ENCODE assay signal across 1 cellular context in the genomic region with DNA sequence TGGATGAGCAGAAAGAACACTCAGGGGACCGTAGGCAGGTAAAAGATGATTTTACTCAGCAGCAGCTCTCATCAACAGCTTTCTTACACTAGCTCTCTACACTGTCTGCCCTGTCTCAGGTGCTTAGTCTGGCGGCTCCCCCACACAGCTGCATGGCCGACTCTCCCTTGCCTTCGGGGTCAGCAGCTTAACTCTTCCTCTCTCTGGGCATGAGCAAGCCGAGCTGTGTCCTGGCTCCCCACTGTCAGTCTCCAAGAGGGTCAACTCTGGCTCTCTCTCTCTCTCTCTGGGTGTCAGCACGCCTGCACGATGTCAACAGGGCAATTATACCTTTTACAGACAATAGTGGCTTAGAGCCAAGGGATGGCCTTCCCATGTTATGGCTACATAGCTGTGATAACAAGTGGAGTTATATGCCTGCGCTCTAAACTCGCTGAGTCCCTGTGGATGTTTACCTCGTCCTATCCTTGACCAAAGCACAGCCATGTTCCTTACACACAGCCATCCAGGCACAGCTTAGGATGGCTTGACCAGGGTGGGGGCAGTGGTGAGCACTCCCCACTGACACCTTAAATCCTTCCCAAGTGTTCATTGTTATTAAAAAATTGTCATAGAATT.
TF ChIP-seq lines count a peak whose summit lies in the region.

No MANE protein-coding gene starts in this region.

TF ChIP-seq in H1, 55 proteins besides CTCF, POLR2A, EP300 and RAD21:
- TF ChIP-seq HDAC2 (IDR thresholded peaks at IDR 0.05; ENCODE audit: borderline replicate concordance in 1 of 2, low read depth in 2 of 2, low read length in 2 of 2) (no peak), KDM1A (IDR thresholded peaks at IDR 0.05; ENCODE audit: borderline replicate concordance, low read length) (no peak), USF2 (IDR thresholded peaks at IDR 0.05; ENCODE audit: low read length) (no peak), GABPA (IDR thresholded peaks at IDR 0.05; ENCODE audit: borderline replicate concordance, insufficient read depth, low read length) (no peak)
- TF ChIP-seq, protein P1, sequence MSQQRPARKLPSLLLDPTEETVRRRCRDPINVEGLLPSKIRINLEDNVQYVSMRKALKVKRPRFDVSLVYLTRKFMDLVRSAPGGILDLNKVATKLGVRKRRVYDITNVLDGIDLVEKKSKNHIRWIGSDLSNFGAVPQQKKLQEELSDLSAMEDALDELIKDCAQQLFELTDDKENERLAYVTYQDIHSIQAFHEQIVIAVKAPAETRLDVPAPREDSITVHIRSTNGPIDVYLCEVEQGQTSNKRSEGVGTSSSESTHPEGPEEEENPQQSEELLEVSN (IDR thresholded peaks at IDR 0.05): no peak
